Comparison of ENCODE assay signal across 14 cellular contexts in genomic region chr2:47360937-47361336, GRCh38. TPM values are rescaled to one million over a fixed set of nuclear protein-coding genes. Genes with fewer than 3 reads are reported as not detected.
A peak's percentile ranks its signal among the peaks of the same experiment; 100 is the strongest.
DNase-seq lines count a peak whose midpoint lies in the region; ATAC-seq and TF ChIP-seq lines count a peak whose summit lies in the region.
"Had no signal": no experiment of that assay in that cellular context is flagged by ENCODE, and none has a peak within 500 bp of the region (broad histone marks: within the 10 kb centered on the region; RNA-seq: fewer than 3 reads in every experiment).

No MANE protein-coding gene starts in this region.

- H3K27ac ChIP-seq in RWPE1, result no peak overlapping the region
- H3K27ac ChIP-seq in coronary artery, result no peak overlapping the region
- H3K27ac ChIP-seq in caudate nucleus (ENCODE audit: low read depth, low read length), result no peak overlapping the region
- H3K27ac ChIP-seq: BLaER1 treated with 17β-estradiol and CSF1 and Interleukin-3, amounts not matched to agents 10 nM and 100 nM; right lobe of liver had no signal

- DNase-seq in A172 (ENCODE audit: low spot score), result peak; percentile 94
- peak; percentile 59 for DNase-seq in GM03348 (ENCODE audit: low spot score)
- DNase-seq in RWPE1 (ENCODE audit: low spot score), result peak; percentile 54
- peak; percentile 88 to 90 for DNase-seq in foreskin fibroblast
- DNase-seq in coronary artery (ENCODE audit: low spot score), result no peak
- no peak for DNase-seq in amygdala (lab: John Stamatoyannopoulos, UW)
- no peak for DNase-seq in caudate nucleus (lab: John Stamatoyannopoulos, UW)
- DNase-seq: KG1, right lobe of liver, trophoblast cell had no signal

- H3K4me3 ChIP-seq in foreskin fibroblast (ENCODE audit: low read depth in 1 of 2, low read length in 2 of 2), result no peak overlapping the region
- H3K4me3 ChIP-seq in coronary artery, result no peak overlapping the region
- H3K4me3 ChIP-seq: BLaER1 treated with 17β-estradiol and CSF1 and Interleukin-3, amounts not matched to agents 10 nM and 100 nM; GM23338; right lobe of liver had no signal

- no peak for ATAC-seq in HG02610 (IDR thresholded peaks at IDR 0.05; ENCODE audit: unreplicated experiment)
- ATAC-seq: GM23338 had no signal

- TF ChIP-seq CTCF in RWPE1 (conservative IDR thresholded peaks at IDR 0.05; ENCODE audit: low read depth), result no peak
- TF ChIP-seq CTCF in foreskin fibroblast (IDR thresholded peaks at IDR 0.05; ENCODE audit: low read depth, low read length), result no peak
- no peak for TF ChIP-seq CTCF in coronary artery (IDR thresholded peaks at IDR 0.05)

- POLR2A ChIA-PET in RWPE1 (lab: Yijun Ruan, JAX; ENCODE audit: low non-redundant PET), result interaction anchor here (0.5 kb wide), 1 partner anchor 12 kb away, joined by 4 read pairs; no protein-coding TSS in a partner anchor

- CTCF ChIA-PET in RWPE1 (lab: Yijun Ruan, JAX), result no interaction called here

RNA-seq across cellular contexts. Expression of gene EPCAM, which starts 8.2 kb away (rescaled TPM):
- total RNA-seq in A172 (2014; rRNA removed; shearing (Covaris generic)), result 0.77 and 1.5 TPM in 2 replicates
- total RNA-seq: OCI-LY7 had no signal

RNA-seq across cellular contexts. Expression of gene MSH2, which starts 42.0 kb away (rescaled TPM):
- 114 and 115 TPM in 2 replicates for total RNA-seq in A172 (2014; rRNA removed; shearing (Covaris generic))

Comparison
In these comparisons a context has a peak if more than half of its experiments do, and no peak if none do; other contexts are left out.
1. DNase-seq: peak in A172 (single experiment), GM03348 (single experiment), RWPE1 (single experiment) and foreskin fibroblast (2 of 2); none in coronary artery (single experiment), amygdala (0 of 56) and caudate nucleus (0 of 61).